ENCODE assay signal across 8 cellular contexts in the genomic region with DNA sequence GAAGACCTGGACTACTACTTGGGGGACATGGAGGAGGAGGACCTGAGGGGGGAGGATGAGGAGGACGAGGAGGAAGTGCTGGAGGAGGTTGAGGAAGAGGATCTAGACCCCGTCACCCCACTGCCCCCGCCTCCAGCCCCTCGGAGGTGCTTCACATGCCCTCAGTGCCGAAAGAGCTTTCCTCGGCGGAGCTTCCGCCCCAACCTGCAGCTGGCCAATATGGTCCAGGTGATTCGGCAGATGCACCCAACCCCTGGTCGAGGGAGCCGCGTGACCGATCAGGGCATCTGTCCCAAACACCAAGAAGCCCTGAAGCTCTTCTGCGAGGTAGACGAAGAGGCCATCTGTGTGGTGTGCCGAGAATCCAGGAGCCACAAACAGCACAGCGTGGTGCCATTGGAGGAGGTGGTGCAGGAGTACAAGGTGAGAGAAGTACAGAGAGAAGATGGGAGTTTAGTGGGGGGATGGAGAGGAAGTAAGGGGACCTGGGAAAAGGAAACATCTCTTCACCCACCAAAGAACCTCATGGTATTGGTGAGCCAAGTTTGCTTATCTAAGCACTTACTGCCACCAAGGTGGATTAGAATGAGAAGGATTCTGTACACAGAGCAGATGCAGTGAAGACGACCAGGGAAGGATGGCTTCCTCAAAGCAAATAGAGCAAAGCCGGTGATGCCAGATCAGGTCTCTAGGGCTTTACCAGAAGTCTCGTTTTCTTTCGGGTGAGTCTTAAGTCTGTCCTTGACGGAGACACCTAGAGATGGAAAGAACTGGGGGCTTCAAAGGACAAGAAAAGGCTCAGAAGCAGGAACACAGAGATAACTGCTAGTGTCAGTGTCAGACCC. TPM values are rescaled to one million over a fixed set of nuclear protein-coding genes. Genes with fewer than 3 reads are reported as not detected.
A peak's percentile ranks its signal among the peaks of the same experiment; 100 is the strongest.
DNase-seq lines count a peak whose midpoint lies in the region; ATAC-seq, FAIRE-seq and TF ChIP-seq lines count a peak whose summit lies in the region.

No MANE protein-coding gene starts in this region.

- H3K27ac ChIP-seq in A549 (peak overlapping the region; percentile 95 to 98), brain microvascular endothelial cell (no peak overlapping the region)

- H3K4me1 ChIP-seq in A549, result peaks cover 16% of the 10 kb centered on the region
- peaks cover 46% of the 10 kb centered on the region for H3K4me1 ChIP-seq in mononuclear cell (ENCODE audit: insufficient read depth, low read length)

- 78% methylated on average over 15 of the region's 22 CpGs for WGBS in A549 (ENCODE audit: missing lambda C conversion rate)

- no peak for TF ChIP-seq RAD21 in A549 (conservative IDR thresholded peaks at IDR 0.05 in 1 of 2, IDR thresholded peaks at IDR 0.05 in 1 of 2)

- H3K4me2 ChIP-seq in A549, result peak overlapping the region; percentile 85

- peaks cover 27 to 34% (median 27%) of the 10 kb centered on the region in 3 donors for H3K4me1 Mint-ChIP-seq in IgD-negative memory B cell

- FAIRE-seq in A549 (lab: Jason Lieb, UNC), result no peak

- ATAC-seq in A549 (no peak), GM21529 (IDR thresholded peaks at IDR 0.05; ENCODE audit: unreplicated experiment) (no peak)

- no peak for TF ChIP-seq POLR2A in A549 (IDR thresholded peaks at IDR 0.05; ENCODE audit: low read length)

- H3K9me3 Mint-ChIP-seq in IgD-negative memory B cell, result peaks cover 0 to 5% (median 0%) of the 10 kb centered on the region in 3 donors

- H3K4me3 Mint-ChIP-seq in IgD-negative memory B cell, result peak overlapping the region; percentile 94 to 99 (median 96)

- peaks cover 3% of the 10 kb centered on the region for H3K36me3 Mint-ChIP-seq in IgD-negative memory B cell

- peak overlapping the region; percentile 99 to 100 (median 100) for H3K27ac Mint-ChIP-seq in IgD-negative memory B cell

- H3K36me3 ChIP-seq in brain microvascular endothelial cell (replicated peaks), result peaks cover 8% of the 10 kb centered on the region

- no peak for TF ChIP-seq CTCF in A549 (IDR thresholded peaks at IDR 0.05)
- TF ChIP-seq CTCF in brain microvascular endothelial cell (IDR thresholded peaks at IDR 0.05; ENCODE audit: low read depth, low read length, missing control alignments), result no peak

- no peaks in the 10 kb centered on the region for H3K27me3 Mint-ChIP-seq in IgD-negative memory B cell

- H3K4me3 ChIP-seq in A549 (peak overlapping the region; percentile 90), brain microvascular endothelial cell (ENCODE audit: low read depth, low read length) (peak overlapping the region; percentile 86), mononuclear cell (ENCODE audit: low read length) (peak overlapping the region; percentile 87)

- in situ Hi-C loops in brain microvascular endothelial cell (cut with HindIII; ENCODE audit: low pct_ligation_motif_present, low sequenced_read_pairs), result no loop called here

- H3K27me3 ChIP-seq in brain microvascular endothelial cell (replicated peaks) (no peaks in the 10 kb centered on the region), mononuclear cell (ENCODE audit: insufficient read depth, low read length) (no peaks in the 10 kb centered on the region)

- CTCF ChIA-PET in A549 (lab: Yijun Ruan, JAX), result interaction anchor here (0.9 to 1.6 kb wide), 3 partner anchors 20 to 37 kb away, joined by 3 to 5 read pairs (median 3); a partner anchor contains a TSS

- POLR2A ChIA-PET in A549 (lab: Yijun Ruan, JAX), result interaction anchor here (1.9 kb wide), 1 partner anchor 17 kb away, joined by 9 read pairs; no protein-coding TSS in a partner anchor

- no peaks in the 10 kb centered on the region for H3K9me3 ChIP-seq in A549
- no peaks in the 10 kb centered on the region for H3K9me3 ChIP-seq in mononuclear cell (ENCODE audit: low read depth, low read length)

- TF ChIP-seq EP300 in A549 (IDR thresholded peaks at IDR 0.05), result no peak

- no peak for DNase-seq in A549 (ENCODE audit: low read depth in 1 of 2, low spot score in 1 of 2)
- no peak for DNase-seq in brain microvascular endothelial cell
- DNase-seq in NCI-H446 (lab: John Stamatoyannopoulos, UW), result no peak
- DNase-seq in retina, result no peak
- DNase-seq in activated gamma-delta T cell treated with Interleukin-2 at 50 U/mL for 16 hours, result no peak

TF ChIP-seq in A549, 52 proteins besides CTCF, POLR2A, EP300 and RAD21:
- TF ChIP-seq, protein P1, sequence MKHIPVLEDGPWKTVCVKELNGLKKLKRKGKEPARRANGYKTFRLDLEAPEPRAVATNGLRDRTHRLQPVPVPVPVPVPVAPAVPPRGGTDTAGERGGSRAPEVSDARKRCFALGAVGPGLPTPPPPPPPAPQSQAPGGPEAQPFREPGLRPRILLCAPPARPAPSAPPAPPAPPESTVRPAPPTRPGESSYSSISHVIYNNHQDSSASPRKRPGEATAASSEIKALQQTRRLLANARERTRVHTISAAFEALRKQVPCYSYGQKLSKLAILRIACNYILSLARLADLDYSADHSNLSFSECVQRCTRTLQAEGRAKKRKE (CRISPR knock-in tag; IDR thresholded peaks at IDR 0.05; ENCODE audit: low read depth), result no peak
- TF ChIP-seq FOSL2 (IDR thresholded peaks at IDR 0.05) (no peak), FOSL2 (CRISPR knock-in tag; IDR thresholded peaks at IDR 0.05) (no peak), ESRRA (IDR thresholded peaks at IDR 0.05; ENCODE audit: borderline replicate concordance, low read length) (no peak), MAFK (IDR thresholded peaks at IDR 0.05; ENCODE audit: partially characterized antibody) (peak; percentile 57)
- TF ChIP-seq, protein P2, sequence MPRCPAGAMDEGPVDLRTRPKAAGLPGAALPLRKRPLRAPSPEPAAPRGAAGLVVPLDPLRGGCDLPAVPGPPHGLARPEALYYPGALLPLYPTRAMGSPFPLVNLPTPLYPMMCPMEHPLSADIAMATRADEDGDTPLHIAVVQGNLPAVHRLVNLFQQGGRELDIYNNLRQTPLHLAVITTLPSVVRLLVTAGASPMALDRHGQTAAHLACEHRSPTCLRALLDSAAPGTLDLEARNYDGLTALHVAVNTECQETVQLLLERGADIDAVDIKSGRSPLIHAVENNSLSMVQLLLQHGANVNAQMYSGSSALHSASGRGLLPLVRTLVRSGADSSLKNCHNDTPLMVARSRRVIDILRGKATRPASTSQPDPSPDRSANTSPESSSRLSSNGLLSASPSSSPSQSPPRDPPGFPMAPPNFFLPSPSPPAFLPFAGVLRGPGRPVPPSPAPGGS (IDR thresholded peaks at IDR 0.05), result no peak
- TF ChIP-seq, protein P3, sequence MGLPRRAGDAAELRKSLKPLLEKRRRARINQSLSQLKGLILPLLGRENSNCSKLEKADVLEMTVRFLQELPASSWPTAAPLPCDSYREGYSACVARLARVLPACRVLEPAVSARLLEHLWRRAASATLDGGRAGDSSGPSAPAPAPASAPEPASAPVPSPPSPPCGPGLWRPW (IDR thresholded peaks at IDR 0.05), result no peak

RNA-seq across cellular contexts. Expression of a gene that starts 1.5 kb away (rescaled TPM):
- polyA plus RNA-seq in A549 (2011; rRNA removed) (17.0 and 22.7 TPM in 2 replicates), A549 (2017; fragmentation: RNase III; extraction: RNeasy Plus Mini Kit Qiagen cat#74134 plus additional on column Dnase treatment) (29.7 to 35.0 TPM (median 32.5 TPM) in 3 replicates), IgD-negative memory B cell (1.3 TPM)
- 21.6 and 22.2 TPM in 2 replicates for polyA plus RNA-seq in A549 (2012; cell fraction: cytosol; rRNA removed)
- 73.3 and 77.6 TPM in 2 replicates for polyA plus RNA-seq in A549 (2012; cell fraction: nucleus; rRNA removed)
- 10.5 and 11.3 TPM in 2 replicates for polyA minus RNA-seq in A549 (2011; rRNA and poly(A)+ RNA removed)
- 6.1 TPM for total RNA-seq in mononuclear cell

RNA-seq across cellular contexts. Expression of a gene that starts 19.1 kb away (rescaled TPM):
- polyA plus RNA-seq in A549 (2011; rRNA removed) (3,139 and 4,035 TPM in 2 replicates), A549 (2017; fragmentation: RNase III; extraction: RNeasy Plus Mini Kit Qiagen cat#74134 plus additional on column Dnase treatment) (2,466 to 2,717 TPM (median 2,590 TPM) in 3 replicates), IgD-negative memory B cell (2,243 TPM)
- 4,808 and 5,207 TPM in 2 replicates for polyA plus RNA-seq in A549 (2012; cell fraction: cytosol; rRNA removed)
- 3,506 and 3,565 TPM in 2 replicates for polyA plus RNA-seq in A549 (2012; cell fraction: nucleus; rRNA removed)
- 6,906 and 9,556 TPM in 2 replicates for polyA minus RNA-seq in A549 (2011; rRNA and poly(A)+ RNA removed)
- total RNA-seq in mononuclear cell, result 5,375 TPM

RNA-seq across cellular contexts. Expression of a gene that starts 19.6 kb away (rescaled TPM):
- polyA plus RNA-seq in A549 (2011; rRNA removed), result 20.4 and 30.7 TPM in 2 replicates
- 27.2 and 28.7 TPM in 2 replicates for polyA plus RNA-seq in A549 (2012; cell fraction: cytosol; rRNA removed)
- 20.4 and 25.4 TPM in 2 replicates for polyA plus RNA-seq in A549 (2012; cell fraction: nucleus; rRNA removed)
- polyA plus RNA-seq in A549 (2017; fragmentation: RNase III; extraction: RNeasy Plus Mini Kit Qiagen cat#74134 plus additional on column Dnase treatment), result 21.8 to 23.2 TPM (median 23.1 TPM) in 3 replicates
- 5.3 and 5.6 TPM in 2 replicates for polyA minus RNA-seq in A549 (2011; rRNA and poly(A)+ RNA removed)
- 0.71 TPM for polyA plus RNA-seq in IgD-negative memory B cell
- total RNA-seq in mononuclear cell, result 1.9 TPM

RNA-seq across cellular contexts. Expression of a gene that starts 36.3 kb away (rescaled TPM):
- polyA plus RNA-seq in A549 (2011; rRNA removed) (10.9 and 11.1 TPM in 2 replicates), A549 (2017; fragmentation: RNase III; extraction: RNeasy Plus Mini Kit Qiagen cat#74134 plus additional on column Dnase treatment) (10.9 to 13.1 TPM (median 12.1 TPM) in 3 replicates), IgD-negative memory B cell (31.6 TPM)
- 4.7 and 5.8 TPM in 2 replicates for polyA plus RNA-seq in A549 (2012; cell fraction: cytosol; rRNA removed)
- polyA plus RNA-seq in A549 (2012; cell fraction: nucleus; rRNA removed), result 7.5 and 7.7 TPM in 2 replicates
- 7.5 and 8.8 TPM in 2 replicates for polyA minus RNA-seq in A549 (2011; rRNA and poly(A)+ RNA removed)
- 17.5 TPM for total RNA-seq in mononuclear cell

Comparison
In these comparisons a context has a peak if more than half of its experiments do, and no peak if none do; other contexts are left out.
1. RNA of a gene that starts 19.6 kb away (polyA plus RNA-seq): 20.4 to 30.7 TPM in A549; 0.71 TPM in IgD-negative memory B cell (single experiment); every median in the first group is over 10 times any median in the second.
2. Peak in every context shown above with its lines, with median percentiles within 50 percentile points of each other: H3K4me3 ChIP-seq.